In genomic region chr10:94211187-94211529, GRCh38 we compare ENCODE assay signal across 15 cellular contexts.
"Had no signal": no experiment of that assay in that cellular context is flagged by ENCODE, and none has a peak within 500 bp of the region (broad histone marks: within the 10 kb centered on the region; RNA-seq: fewer than 3 reads in every experiment).

No MANE protein-coding gene starts in this region.

- FAIRE-seq: keratinocyte had no signal

- H3K9me3 ChIP-seq: suprapubic skin, uterus had no signal

- H3K4me3 ChIP-seq: suprapubic skin, uterus had no signal

- H3K27me3 ChIP-seq: suprapubic skin, uterus had no signal

- H3K27ac ChIP-seq: suprapubic skin had no signal

- H3K4me3 Mint-ChIP-seq: activated naive CD4-positive, alpha-beta T cell treated with anti-CD3 and anti-CD28 coated beads for 36 hours; activated naive CD8-positive, alpha-beta T cell treated with anti-CD3 and anti-CD28 coated beads, Interleukin-2, amount 50 U/mL, for 24 hours had no signal

- ATAC-seq: activated naive CD8-positive, alpha-beta T cell treated with anti-CD3 and anti-CD28 coated beads, Interleukin-2, amount 50 U/mL, for 24 hours; stimulated activated naive CD8-positive, alpha-beta T cell treated with anti-CD3 and anti-CD28 coated beads, Interleukin-15, Interleukin-2, amounts not matched to agents 100 U/mL and 50 U/mL, for 24 hours had no signal

- H3K27ac Mint-ChIP-seq: activated naive CD4-positive, alpha-beta T cell treated with anti-CD3 and anti-CD28 coated beads for 36 hours; activated naive CD8-positive, alpha-beta T cell treated with anti-CD3 and anti-CD28 coated beads, Interleukin-2, amount 50 U/mL, for 24 hours; activated T-helper 2 cell treated with anti-CD3 and anti-CD28 coated beads, Interferon-gamma antibody, Interleukin-2, Interleukin-4, amounts not matched to agents 10 μg/mL and 5 μg/mL and 100 μg/mL, durations not matched to agents 14 hours and 24 hours and 36 hours had no signal

- H3K4me1 ChIP-seq: uterus had no signal

- H3K9me3 Mint-ChIP-seq: activated naive CD4-positive, alpha-beta T cell treated with anti-CD3 and anti-CD28 coated beads for 36 hours; activated naive CD8-positive, alpha-beta T cell treated with anti-CD3 and anti-CD28 coated beads, Interleukin-2, amount 50 U/mL, for 24 hours; activated T-helper 2 cell treated with anti-CD3 and anti-CD28 coated beads, Interferon-gamma antibody, Interleukin-2, Interleukin-4, amounts not matched to agents 10 μg/mL and 5 μg/mL and 100 μg/mL, durations not matched to agents 14 hours and 24 hours and 36 hours had no signal

- H3K36me3 ChIP-seq: suprapubic skin, uterus had no signal

- DNase-seq: activated CD4-positive, alpha-beta T cell treated with anti-CD3 and anti-CD28 coated beads for 1 hour; activated CD4-positive, alpha-beta T cell treated with anti-CD3 and anti-CD28 coated beads, Interleukin-2, amount 50 U/mL, for 4 hours; activated naive CD4-positive, alpha-beta T cell treated with anti-CD3 and anti-CD28 coated beads for 36 hours; activated naive CD8-positive, alpha-beta T cell treated with anti-CD3 and anti-CD28 coated beads, Interleukin-2, amount 50 U/mL, for 24 hours; aorta; hippocampal formation; stimulated activated CD4-positive, alpha-beta T cell treated with anti-CD3 and anti-CD28 coated beads, Interleukin-15, amount 100 ng/mL, for 24 hours; stimulated activated CD4-positive, alpha-beta T cell treated with anti-CD3 and anti-CD28 coated beads, Interleukin-4, amount 100 ng/mL, for 1 hour; stimulated activated naive CD8-positive, alpha-beta T cell treated with anti-CD3 and anti-CD28 coated beads, Interleukin-15, Interleukin-2, amounts not matched to agents 100 U/mL and 50 U/mL, for 24 hours; T-helper 1 cell; T1000; uterus had no signal
